7 cellular contexts compared by ENCODE assay signal in the genomic region with DNA sequence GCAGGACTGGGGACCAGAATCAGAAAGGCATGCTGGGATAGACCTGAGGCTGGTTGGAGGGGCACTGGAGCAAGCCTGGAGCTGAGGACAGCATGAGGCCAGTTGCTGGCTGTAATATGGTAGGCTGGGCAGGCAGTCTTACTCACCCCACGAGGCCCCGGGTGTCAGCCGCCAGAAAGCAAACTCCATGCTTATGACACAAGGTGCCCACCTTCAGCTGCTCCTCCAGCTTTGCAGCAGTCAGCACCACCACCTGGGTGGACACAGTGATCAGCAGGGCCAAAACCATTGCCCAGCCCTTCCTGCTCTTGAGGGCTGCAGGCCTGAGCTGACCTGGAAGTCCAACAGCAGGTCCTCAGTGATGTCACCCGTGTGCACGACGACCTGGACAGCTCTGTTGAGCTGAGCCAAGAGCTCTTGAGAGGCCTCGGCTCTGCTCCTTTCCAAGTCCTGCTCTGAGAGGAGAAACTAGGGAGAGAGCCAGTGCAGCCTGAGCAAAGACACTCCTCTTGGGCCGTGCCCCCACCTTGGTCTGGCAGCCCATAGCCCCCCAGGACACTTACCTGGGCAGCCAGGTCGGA. TPM values are rescaled to one million over a fixed set of nuclear protein-coding genes. Genes with fewer than 3 reads are reported as not detected.
DNase-seq lines count a peak whose midpoint lies in the region; FAIRE-seq and TF ChIP-seq lines count a peak whose summit lies in the region.
"Had no signal": no experiment of that assay in that cellular context is flagged by ENCODE, and none has a peak within 500 bp of the region (broad histone marks: within the 10 kb centered on the region; RNA-seq: fewer than 3 reads in every experiment).

No MANE protein-coding gene starts in this region.

- FAIRE-seq in GM19239 (lab: Jason Lieb, UNC) (peak; percentile 31), GM12891 (lab: Jason Lieb, UNC) (no peak)

- peaks cover 8% of the 10 kb centered on the region for H3K79me2 ChIP-seq in osteoblast (ENCODE audit: insufficient read depth, low read length)

- no peak for TF ChIP-seq POLR2A in GM12891 (IDR thresholded peaks at IDR 0.05; ENCODE audit: low read depth, low read length)

- in situ Hi-C loops in HAP-1 (cut with MboI; ENCODE audit: low sequenced_read_pairs) = no loop called here

- H3K4me1 ChIP-seq in osteoblast (ENCODE audit: insufficient read depth, low read length) = peaks cover 16% of the 10 kb centered on the region
- no peaks in the 10 kb centered on the region for H3K4me1 ChIP-seq in SJCRH30
- H3K4me1 ChIP-seq in HAP-1 = no peaks in the 10 kb centered on the region

- peak overlapping the region; percentile 94 for H3K4me2 ChIP-seq in osteoblast (ENCODE audit: insufficient read depth, low read length)

- H3K27ac ChIP-seq in caudate nucleus (ENCODE audit: low read depth, low read length) = peak overlapping the region; percentile 55
- H3K27ac ChIP-seq in osteoblast (ENCODE audit: low read depth, low read length) = peak overlapping the region; percentile 79
- no peak overlapping the region for H3K27ac ChIP-seq in SJCRH30

- DNase-seq in GM19239 (ENCODE audit: insufficient read length, low spot score) (no peak), caudate nucleus (lab: John Stamatoyannopoulos, UW) (no peak), osteoblast (ENCODE audit: insufficient read length, low spot score, missing footprints) (peak; percentile 76), SJCRH30 (no peak), HAP-1 (ENCODE audit: low spot score in 2 of 2) (no peak), GM12891 (ENCODE audit: insufficient read length, low spot score) (no peak)
- DNase-seq: NCI-H2107 had no signal

- H3K4me3 ChIP-seq in osteoblast (ENCODE audit: insufficient read depth, low read length) (peak overlapping the region; percentile 78), SJCRH30 (no peak overlapping the region), HAP-1 (no peak overlapping the region)

- H3K9me3 ChIP-seq in osteoblast (ENCODE audit: low read depth, low read length) (no peaks in the 10 kb centered on the region), SJCRH30 (replicated peaks) (no peaks in the 10 kb centered on the region), HAP-1 (no peaks in the 10 kb centered on the region)

- no peaks in the 10 kb centered on the region for H4K20me1 ChIP-seq in osteoblast (ENCODE audit: insufficient read depth, low read length)

- no peaks in the 10 kb centered on the region for H3K27me3 ChIP-seq in osteoblast (ENCODE audit: insufficient read depth, low read length)
- H3K27me3 ChIP-seq in SJCRH30 = no peaks in the 10 kb centered on the region
- no peaks in the 10 kb centered on the region for H3K27me3 ChIP-seq in HAP-1 (ENCODE audit: low read depth)

- no peak for TF ChIP-seq CTCF in osteoblast (IDR thresholded peaks at IDR 0.05; ENCODE audit: extremely low read depth, low read depth, low read length)

- peaks cover 32% of the 10 kb centered on the region for H3K36me3 ChIP-seq in osteoblast (ENCODE audit: insufficient read depth, low read length)
- no peaks in the 10 kb centered on the region for H3K36me3 ChIP-seq in SJCRH30
- H3K36me3 ChIP-seq in HAP-1 (replicated peaks) = no peaks in the 10 kb centered on the region

- peak overlapping the region; percentile 92 for H2AFZ ChIP-seq in osteoblast (ENCODE audit: low read length)

TF ChIP-seq in GM12891, 5 proteins besides CTCF, POLR2A, EP300 and RAD21:
- TF ChIP-seq PAX5 (IDR thresholded peaks at IDR 0.05; ENCODE audit: insufficient read depth, low read length, severe bottlenecking) = no peak
- TF ChIP-seq POU2F2 (IDR thresholded peaks at IDR 0.05; ENCODE audit: low read depth, low read length) = no peak
- TF ChIP-seq SPI1 (IDR thresholded peaks at IDR 0.05; ENCODE audit: low read depth, low read length) = no peak
- no peak for TF ChIP-seq TAF1 (IDR thresholded peaks at IDR 0.05; ENCODE audit: low read depth, low read length)

RNA-seq across cellular contexts. Expression of a gene that starts 0.7 kb away (rescaled TPM):
- total RNA-seq in osteoblast = 76.7 and 81.3 TPM in 2 replicates
- total RNA-seq in SJCRH30 (2014; rRNA removed; shearing (Covaris generic)) = 0.85 and 0.99 TPM in 2 replicates
- 80.4 TPM for polyA plus RNA-seq in GM12891 (2012; ENCODE audit: low read depth, missing spikeins)

RNA-seq across cellular contexts. Expression of a gene that starts 9.9 kb away (rescaled TPM):
- 5.8 and 6.5 TPM in 2 replicates for total RNA-seq in osteoblast
- 0.20 and 0.61 TPM in 2 replicates for total RNA-seq in SJCRH30 (2014; rRNA removed; shearing (Covaris generic))
- 1.5 TPM for polyA plus RNA-seq in GM12891 (2012; ENCODE audit: low read depth, missing spikeins)

RNA-seq across cellular contexts. Expression of a gene that starts 13.3 kb away (rescaled TPM):
- total RNA-seq in osteoblast = under 0.01 TPM in 1 of 2 replicates, not detected in the other
- not detected in 2 replicates for total RNA-seq in SJCRH30 (2014; rRNA removed; shearing (Covaris generic))
- not detected for polyA plus RNA-seq in GM12891 (2012; ENCODE audit: low read depth, missing spikeins)

RNA-seq across cellular contexts. Expression of a gene that starts 26.7 kb away (rescaled TPM):
- 46.9 and 48.5 TPM in 2 replicates for total RNA-seq in osteoblast
- 28.7 and 30.3 TPM in 2 replicates for total RNA-seq in SJCRH30 (2014; rRNA removed; shearing (Covaris generic))
- polyA plus RNA-seq in GM12891 (2012; ENCODE audit: low read depth, missing spikeins) = 8.2 TPM

RNA-seq across cellular contexts. Expression of a gene that starts 43.4 kb away (rescaled TPM):
- total RNA-seq in osteoblast = 1.4 and 2.4 TPM in 2 replicates
- total RNA-seq in SJCRH30 (2014; rRNA removed; shearing (Covaris generic)) = 14.5 and 15.6 TPM in 2 replicates
- polyA plus RNA-seq in GM12891 (2012; ENCODE audit: low read depth, missing spikeins) = 10.2 TPM

Comparison
In these comparisons a context has a peak if more than half of its experiments do, and no peak if none do; other contexts are left out.
1. RNA of a gene that starts 0.7 kb away (total RNA-seq): 76.7 to 81.3 TPM in osteoblast; 0.85 to 0.99 TPM in SJCRH30; every median in the first group is over 10 times any median in the second.